Comparison of ENCODE assay signal across 20 cellular contexts in the genomic region with DNA sequence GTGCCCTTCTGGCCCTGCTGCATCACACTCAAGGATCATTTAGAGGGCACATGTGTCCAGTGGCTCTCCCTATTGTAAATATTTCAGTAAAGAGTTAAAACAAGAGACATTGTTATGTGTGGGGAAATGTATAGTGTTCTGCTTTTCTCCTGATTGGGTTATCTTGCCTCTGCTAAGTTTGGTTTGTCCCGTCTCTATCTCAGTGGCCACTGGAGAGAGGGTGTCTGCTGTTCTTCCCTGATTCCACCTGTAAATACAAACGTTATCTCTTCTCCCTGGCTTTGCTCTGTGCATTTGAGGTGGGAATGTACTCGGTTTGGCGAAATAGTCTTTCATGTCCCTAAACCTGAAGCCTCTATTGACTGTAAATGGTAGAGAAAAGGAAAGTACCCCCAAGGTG. TPM values are rescaled to one million over a fixed set of nuclear protein-coding genes. Genes with fewer than 3 reads are reported as not detected.
"Had no signal": no experiment of that assay in that cellular context is flagged by ENCODE, and none has a peak within 500 bp of the region (broad histone marks: within the 10 kb centered on the region; RNA-seq: fewer than 3 reads in every experiment).

No MANE protein-coding gene starts in this region.

- H3K27me3 Mint-ChIP-seq: activated CD4-positive, alpha-beta T cell treated with anti-CD3 and anti-CD28 coated beads, Interleukin-2, amount 10 ng/mL, durations not matched to agents 24 days and 14 days had no signal

- H3K27ac ChIP-seq: dorsolateral prefrontal cortex, foreskin keratinocyte, hepatocyte, parathyroid adenoma, right lobe of liver, thoracic aorta, upper lobe of left lung had no signal

- H3K4me3 ChIP-seq: dorsolateral prefrontal cortex, hepatocyte, right lobe of liver, thoracic aorta, upper lobe of left lung had no signal

- H3K27ac Mint-ChIP-seq: activated CD4-positive, alpha-beta T cell treated with anti-CD3 and anti-CD28 coated beads, Interleukin-2, amount 10 ng/mL, durations not matched to agents 24 days and 14 days; endodermal cell had no signal

- H3K9ac ChIP-seq: parathyroid adenoma, SK-N-SH had no signal

- DNase-seq: activated CD4-positive, alpha-beta T cell treated with anti-CD3 and anti-CD28 coated beads, Interleukin-2, amount 10 ng/mL, durations not matched to agents 24 days and 14 days; activated effector memory CD4-positive, alpha-beta T cell treated with Interleukin-2 at 50 U/mL for 16 hours; activated naive CD4-positive, alpha-beta T cell treated with anti-CD3 and anti-CD28 coated beads, Interleukin-2, amount 50 U/mL, for 16 hours; amniotic stem cell; dorsolateral prefrontal cortex; endodermal cell; foreskin keratinocyte; left cardiac atrium; mesendoderm; natural killer cell; SK-N-SH; small intestine; stimulated activated CD4-positive, alpha-beta T cell treated with anti-CD3 and anti-CD28 coated beads, Interleukin-4, amount 100 ng/mL, for 1 hour; T1000; upper lobe of left lung had no signal

- H3K9me3 ChIP-seq: right lobe of liver, SK-N-SH, thoracic aorta, upper lobe of left lung had no signal

- H3K4me3 Mint-ChIP-seq: activated CD4-positive, alpha-beta T cell treated with anti-CD3 and anti-CD28 coated beads, Interleukin-2, amount 10 ng/mL, durations not matched to agents 24 days and 14 days; endodermal cell; natural killer cell had no signal

- H3K27me3 ChIP-seq: dorsolateral prefrontal cortex, foreskin keratinocyte, hepatocyte, right lobe of liver, upper lobe of left lung had no signal

- H3K4me2 ChIP-seq: hepatocyte, SK-N-SH had no signal

- H3K36me3 Mint-ChIP-seq: natural killer cell had no signal

- H2AFZ ChIP-seq: hepatocyte, parathyroid adenoma had no signal

- H3K4me1 ChIP-seq: foreskin keratinocyte had no signal

- H3K9me3 Mint-ChIP-seq: activated CD4-positive, alpha-beta T cell treated with anti-CD3 and anti-CD28 coated beads, Interleukin-2, amount 10 ng/mL, durations not matched to agents 24 days and 14 days; endodermal cell; natural killer cell had no signal

RNA-seq across cellular contexts. Expression of gene MGAT3, which starts 51.6 kb away (rescaled TPM):
- total RNA-seq: fibroblast of lung, foreskin keratinocyte had no signal
- polyA plus RNA-seq: foreskin keratinocyte had no signal
